Comparison of ENCODE assay signal across 13 cellular contexts in genomic region chr15:74208901-74209559, GRCh38. TPM values are rescaled to one million over a fixed set of nuclear protein-coding genes. Genes with fewer than 3 reads are reported as not detected.
DNase-seq lines count a peak whose midpoint lies in the region; ATAC-seq, FAIRE-seq and TF ChIP-seq lines count a peak whose summit lies in the region.
"Had no signal": no experiment of that assay in that cellular context is flagged by ENCODE, and none has a peak within 500 bp of the region (broad histone marks: within the 10 kb centered on the region; RNA-seq: fewer than 3 reads in every experiment).

No MANE protein-coding gene starts in this region.

- peaks cover 90% of the 10 kb centered on the region for H3K4me1 Mint-ChIP-seq in neural progenitor cell

- DNase-seq in HCT116 (ENCODE audit: low read depth, low spot score) (no peak), NCI-H226 (peak; percentile 98), cardiac fibroblast (ENCODE audit: low read depth in 2 of 2) (peak; percentile 47), neural progenitor cell (ENCODE audit: low spot score) (peak; percentile 55), mucosa of gallbladder (ENCODE audit: low spot score) (no peak), SIG-M5 (lab: John Stamatoyannopoulos, UW) (no peak), kidney (no peak)
- DNase-seq: activated CD4-positive, CD25-positive, alpha-beta regulatory T cell treated with anti-CD3 and anti-CD28 coated beads, Interleukin-2, amount 50 U/mL, for 72 hours; heart left ventricle; naive thymus-derived CD4-positive, alpha-beta T cell; stimulated activated naive CD8-positive, alpha-beta T cell treated with anti-CD3 and anti-CD28 coated beads, Interleukin-15, Interleukin-2, amounts not matched to agents 100 U/mL and 50 U/mL, for 24 hours had no signal

- H2AFZ ChIP-seq in HCT116 (ENCODE audit: low read depth, low read length, poor library complexity, severe bottlenecking): no peak overlapping the region
- H2AFZ ChIP-seq in neural progenitor cell (replicated peaks): no peak overlapping the region

- H3K79me2 ChIP-seq in HCT116 (ENCODE audit: insufficient read depth, low read length): no peaks in the 10 kb centered on the region
- H3K79me2 ChIP-seq in neural progenitor cell (ENCODE audit: low read depth): no peaks in the 10 kb centered on the region

- peak overlapping the region; percentile 7; the same call in 1 of the 2 replicates for H3K4me2 ChIP-seq in HCT116 (ENCODE audit: low read length)
- peak overlapping the region; percentile 65 for H3K4me2 ChIP-seq in neural progenitor cell

- H3K9ac ChIP-seq in HCT116 (ENCODE audit: low read length) (no peak overlapping the region), neural progenitor cell (no peak overlapping the region), kidney (ENCODE audit: low read length in 2 of 2) (no peak overlapping the region)

- no peaks in the 10 kb centered on the region for H4K20me1 ChIP-seq in HCT116 (ENCODE audit: insufficient read depth)
- no peaks in the 10 kb centered on the region for H4K20me1 ChIP-seq in neural progenitor cell (ENCODE audit: low read depth)

- no peak for TF ChIP-seq RAD21 in HCT116 (IDR thresholded peaks at IDR 0.05; ENCODE audit: low read depth)

- no TSS peak for BruUV-seq in HCT116 (replicated peaks; lab: Mats Ljungman, UMichigan)

- H3K36me3 Mint-ChIP-seq in neural progenitor cell: no peaks in the 10 kb centered on the region

- no peaks in the 10 kb centered on the region for H3K9me3 Mint-ChIP-seq in neural progenitor cell
- H3K9me3 Mint-ChIP-seq: dendritic cell treated with granulocyte-macrophage colony-stimulating factor and Interleukin-4, amounts not matched to agents 40 ng/mL and 50 ng/mL, for 4 days had no signal

- peaks cover 26% of the 10 kb centered on the region for H3K27me3 Mint-ChIP-seq in neural progenitor cell (ENCODE audit: insufficient read depth, low read depth)

- TF ChIP-seq POLR2A in HCT116 (IDR thresholded peaks at IDR 0.05; ENCODE audit: borderline replicate concordance, extremely low read depth, insufficient read depth, insufficient read length): no peak

- no peaks in the 10 kb centered on the region for H3K9me2 ChIP-seq in HCT116 (ENCODE audit: insufficient read depth)

- POLR2A ChIA-PET in HCT116 (lab: Charles Lee): no interaction called here

- TF ChIP-seq CTCF in HCT116 (IDR thresholded peaks at IDR 0.05 in 2 of 3, conservative IDR thresholded peaks at IDR 0.05 in 1 of 3; ENCODE audit: borderline replicate concordance in 1 of 3, insufficient read depth in 1 of 3, low read depth in 2 of 3, low read length in 2 of 3) (no peak), cardiac fibroblast (IDR thresholded peaks at IDR 0.05; ENCODE audit: low read depth, low read length) (no peak), neural progenitor cell (IDR thresholded peaks at IDR 0.05) (no peak), kidney (IDR thresholded peaks at IDR 0.05; ENCODE audit: borderline replicate concordance, extremely low read depth, insufficient read depth) (no peak)

- no peak for FAIRE-seq in kidney (lab: Jason Lieb, UNC)

- H3F3A ChIP-seq in neural progenitor cell (ENCODE audit: low read depth): peaks cover 48% of the 10 kb centered on the region

- RAD21 ChIA-PET in HCT116 (lab: Charles Lee; ENCODE audit: low non-redundant PET in 1 of 2, low total read pairs in 2 of 2, uncharacterized antibody in 2 of 2, unreplicated experiment in 2 of 2): no interaction called here

- ATAC-seq in HCT116 (no peak), HG02840 (IDR thresholded peaks at IDR 0.05; ENCODE audit: low FRiP score, unreplicated experiment) (no peak)
- ATAC-seq: naive thymus-derived CD4-positive, alpha-beta T cell; stimulated activated naive CD8-positive, alpha-beta T cell treated with anti-CD3 and anti-CD28 coated beads, Interleukin-15, Interleukin-2, amounts not matched to agents 100 U/mL and 50 U/mL, for 24 hours had no signal

- H3K27ac ChIP-seq in HCT116 (ENCODE audit: low read depth, low read length): no peak overlapping the region
- H3K27ac ChIP-seq in neural progenitor cell: no peak overlapping the region
- no peak overlapping the region for H3K27ac ChIP-seq in kidney (ENCODE audit: low read depth in 2 of 2, low read length in 2 of 2)
- H3K27ac ChIP-seq: heart left ventricle had no signal

- H3K4me3 ChIP-seq in HCT116 (replicated peaks in 1 of 2; ENCODE audit: low read depth in 1 of 2, low read length in 2 of 2) (no peak overlapping the region), cardiac fibroblast (replicated peaks in 1 of 2; ENCODE audit: low read depth in 2 of 2, low read length in 2 of 2) (no peak overlapping the region), neural progenitor cell (no peak overlapping the region), kidney (ENCODE audit: low read length in 2 of 2) (no peak overlapping the region)
- H3K4me3 ChIP-seq: heart left ventricle had no signal

- peak overlapping the region; percentile 69 for H3K4me3 Mint-ChIP-seq in neural progenitor cell
- H3K4me3 Mint-ChIP-seq: dendritic cell treated with granulocyte-macrophage colony-stimulating factor and Interleukin-4, amounts not matched to agents 40 ng/mL and 50 ng/mL, for 4 days; naive thymus-derived CD4-positive, alpha-beta T cell had no signal

- peak overlapping the region; percentile 96 for H3K27ac Mint-ChIP-seq in neural progenitor cell
- H3K27ac Mint-ChIP-seq: dendritic cell treated with granulocyte-macrophage colony-stimulating factor and Interleukin-4, amounts not matched to agents 40 ng/mL and 50 ng/mL, for 4 days; naive thymus-derived CD4-positive, alpha-beta T cell had no signal

- no peaks in the 10 kb centered on the region for H3K9me3 ChIP-seq in HCT116 (ENCODE audit: control insufficient read depth in 1 of 2, insufficient read depth in 1 of 2, low read depth in 1 of 2, low read length in 2 of 2)
- no peaks in the 10 kb centered on the region for H3K9me3 ChIP-seq in neural progenitor cell (ENCODE audit: low read depth)
- H3K9me3 ChIP-seq in kidney (ENCODE audit: control insufficient read depth in 1 of 2, low read length in 2 of 2): no peaks in the 10 kb centered on the region
- H3K9me3 ChIP-seq: heart left ventricle had no signal

- H3K36me3 ChIP-seq in HCT116 (ENCODE audit: control insufficient read depth in 1 of 2, insufficient read depth in 2 of 2, low read length in 2 of 2): no peaks in the 10 kb centered on the region
- H3K36me3 ChIP-seq in neural progenitor cell: no peaks in the 10 kb centered on the region
- H3K36me3 ChIP-seq in kidney (ENCODE audit: control insufficient read depth in 1 of 2, insufficient read depth in 2 of 2, low read length in 2 of 2): no peaks in the 10 kb centered on the region
- H3K36me3 ChIP-seq: heart left ventricle had no signal

- intact Hi-C loops in HCT116 (cut with micrococcal nuclease): no loop called here
- intact Hi-C loops in kidney (cut with DNase I): no loop called here

- CTCF ChIA-PET in HCT116 (lab: Charles Lee): no interaction called here

- H3K4me1 ChIP-seq in HCT116 (ENCODE audit: control insufficient read depth in 1 of 2, insufficient read depth in 2 of 2, low read length in 2 of 2) (peaks cover 6 to 15% of the 10 kb centered on the region in 2 experiments; a peak in 3 of 4 replicates), neural progenitor cell (peaks cover 51% of the 10 kb centered on the region), kidney (ENCODE audit: control insufficient read depth in 1 of 2, insufficient read depth in 1 of 2, low read depth in 1 of 2, low read length in 2 of 2) (peaks cover 11 to 24% of the 10 kb centered on the region in 2 donors)

- H3K27me3 ChIP-seq in HCT116 (ENCODE audit: insufficient read depth, low read length) (peaks cover 6% of the 10 kb centered on the region; the same call in 1 of the 2 replicates), neural progenitor cell (no peaks in the 10 kb centered on the region)
- H3K27me3 ChIP-seq: heart left ventricle had no signal

TF ChIP-seq in HCT116, 20 proteins besides CTCF, POLR2A, EP300 and RAD21:
- TF ChIP-seq SIN3A (IDR thresholded peaks at IDR 0.05; ENCODE audit: low read depth) (no peak), POLR2AphosphoS5 (IDR thresholded peaks at IDR 0.05; ENCODE audit: low read depth, low read length) (no peak), ATF3 (IDR thresholded peaks at IDR 0.05) (no peak), FOSL1 (IDR thresholded peaks at IDR 0.05; ENCODE audit: low read depth) (no peak), TCF7L2 (IDR thresholded peaks at IDR 0.05; ENCODE audit: borderline replicate concordance, extremely low read depth, insufficient read depth, insufficient read length) (peak; percentile 48), CBX3 (IDR thresholded peaks at IDR 0.05; ENCODE audit: low read depth) (no peak)

RNA-seq across cellular contexts. Expression of gene STRA6, which starts 6.4 kb away (rescaled TPM):
- total RNA-seq in HCT116 (2021; ENCODE audit: unreplicated experiment) (0.54 TPM), neural progenitor cell (ENCODE audit: low replicate concordance) (3.1 and 5.9 TPM in 2 replicates), mucosa of gallbladder (0.75 TPM), kidney (2.0 TPM)
- polyA plus RNA-seq in HCT116 (2012): 0.46 and 0.59 TPM in 2 replicates
- 31.9 TPM for polyA plus RNA-seq in kidney (ENCODE audit: insufficient read depth, low read depth, low replicate concordance)
- total RNA-seq: naive thymus-derived CD4-positive, alpha-beta T cell had no signal
- polyA plus RNA-seq: naive thymus-derived CD4-positive, alpha-beta T cell had no signal

RNA-seq across cellular contexts. Expression of gene CCDC33, which starts 27.1 kb away (rescaled TPM):
- total RNA-seq in HCT116 (2021; ENCODE audit: unreplicated experiment): 0.15 TPM
- polyA plus RNA-seq in HCT116 (2012): 0.09 and 0.21 TPM in 2 replicates
- total RNA-seq in neural progenitor cell (ENCODE audit: low replicate concordance): 1.9 TPM in 1 of 2 replicates, not detected in the other
- 1.0 TPM for total RNA-seq in mucosa of gallbladder
- total RNA-seq in kidney: 0.63 TPM
- polyA plus RNA-seq in kidney (ENCODE audit: insufficient read depth, low read depth, low replicate concordance): not detected
- total RNA-seq: heart left ventricle; naive thymus-derived CD4-positive, alpha-beta T cell had no signal
- polyA plus RNA-seq: naive thymus-derived CD4-positive, alpha-beta T cell had no signal

RNA-seq across cellular contexts. Expression of gene ISLR, which starts 35.5 kb away (rescaled TPM):
- total RNA-seq in HCT116 (2021; ENCODE audit: unreplicated experiment) (0.12 TPM), neural progenitor cell (ENCODE audit: low replicate concordance) (0.68 TPM in 1 of 2 replicates, not detected in the other), mucosa of gallbladder (53.0 TPM), kidney (30.2 TPM)
- polyA plus RNA-seq in HCT116 (2012): not detected in 2 replicates
- polyA plus RNA-seq in kidney (ENCODE audit: insufficient read depth, low read depth, low replicate concordance): 18.8 TPM
- total RNA-seq: naive thymus-derived CD4-positive, alpha-beta T cell had no signal
- polyA plus RNA-seq: naive thymus-derived CD4-positive, alpha-beta T cell had no signal

Comparison
In these comparisons a context has a peak if more than half of its experiments do, and no peak if none do; other contexts are left out.
1. DNase-seq: peak in NCI-H226 (single experiment), cardiac fibroblast (2 of 2) and neural progenitor cell (single experiment); none in HCT116 (single experiment), mucosa of gallbladder (single experiment), SIG-M5 (single experiment) and kidney (single experiment).
2. RNA of gene ISLR, which starts 35.5 kb away (total RNA-seq): 53.0 TPM in mucosa of gallbladder (single experiment) and 30.2 TPM in kidney (single experiment); 0.12 TPM in HCT116 (single experiment) and 0.68 TPM in neural progenitor cell; every median in the first group is over 10 times any median in the second.